In the genomic region with DNA sequence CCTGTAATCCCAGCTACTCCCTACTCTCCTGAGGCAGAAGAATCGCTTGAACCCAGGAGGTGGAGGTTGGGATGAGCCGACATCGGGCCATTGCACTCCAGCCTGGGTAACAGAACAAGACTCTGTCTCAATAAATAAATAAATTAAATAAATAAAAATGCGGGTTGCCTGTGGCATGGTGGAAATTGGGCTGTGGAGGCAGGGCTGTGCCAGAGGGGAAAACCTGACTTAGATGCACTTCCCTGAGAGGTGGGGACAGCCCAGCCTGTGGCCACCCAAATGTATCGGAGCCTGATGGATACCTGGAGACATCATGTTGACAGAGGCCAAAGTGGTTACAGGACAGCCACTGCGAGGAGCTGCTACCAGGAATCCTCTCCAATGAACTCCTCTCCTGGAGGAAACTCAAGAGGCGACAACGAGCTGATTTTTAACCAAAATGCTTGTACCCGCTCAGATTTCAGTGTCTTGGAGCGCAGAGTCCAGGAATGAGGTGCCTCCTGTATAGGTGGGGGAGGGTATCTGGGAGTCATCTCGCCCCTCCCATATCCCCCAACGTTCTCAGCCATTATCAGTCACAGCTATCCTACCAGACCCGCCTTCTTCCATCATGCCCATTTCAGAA, we compare ENCODE assay signal across 2 cellular contexts.
TF ChIP-seq lines count a peak whose summit lies in the region.

No MANE protein-coding gene starts in this region.

TF ChIP-seq in HepG2, 621 proteins besides CTCF, POLR2A, EP300 and RAD21 (continued from another document and continues in another):
- TF ChIP-seq, protein P1, sequence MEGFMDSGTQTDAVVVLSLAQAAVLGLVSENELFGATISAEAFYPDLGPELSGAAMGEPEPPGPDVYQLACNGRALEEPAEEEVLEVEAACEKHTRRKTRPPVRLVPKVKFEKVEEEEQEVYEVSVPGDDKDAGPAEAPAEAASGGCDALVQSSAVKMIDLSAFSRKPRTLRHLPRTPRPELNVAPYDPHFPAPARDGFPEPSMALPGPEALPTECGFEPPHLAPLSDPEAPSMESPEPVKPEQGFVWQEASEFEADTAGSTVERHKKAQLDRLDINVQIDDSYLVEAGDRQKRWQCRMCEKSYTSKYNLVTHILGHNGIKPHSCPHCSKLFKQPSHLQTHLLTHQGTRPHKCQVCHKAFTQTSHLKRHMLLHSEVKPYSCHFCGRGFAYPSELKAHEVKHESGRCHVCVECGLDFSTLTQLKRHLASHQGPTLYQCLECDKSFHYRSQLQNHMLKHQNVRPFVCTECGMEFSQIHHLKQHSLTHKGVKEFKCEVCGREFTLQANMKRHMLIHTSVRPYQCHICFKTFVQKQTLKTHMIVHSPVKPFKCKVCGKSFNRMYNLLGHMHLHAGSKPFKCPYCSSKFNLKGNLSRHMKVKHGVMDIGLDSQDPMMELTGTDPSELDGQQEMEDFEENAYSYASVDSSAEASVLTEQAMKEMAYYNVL (CRISPR knock-in tag; IDR thresholded peaks at IDR 0.05; ENCODE audit: borderline replicate concordance), result no peak
- TF ChIP-seq ZNF598 (CRISPR knock-in tag; IDR thresholded peaks at IDR 0.05; ENCODE audit: borderline replicate concordance) (no peak), TP53 (CRISPR knock-in tag; conservative IDR thresholded peaks at IDR 0.05) (no peak), NFRKB (IDR thresholded peaks at IDR 0.05) (no peak), HOXD1 (CRISPR knock-in tag; IDR thresholded peaks at IDR 0.05) (no peak), TBP (CRISPR knock-in tag; IDR thresholded peaks at IDR 0.05) (no peak), YEATS2 (CRISPR knock-in tag; IDR thresholded peaks at IDR 0.05; ENCODE audit: borderline replicate concordance) (no peak), HDAC6 (IDR thresholded peaks at IDR 0.05; ENCODE audit: low read depth, low read length) (no peak), POLR2G (IDR thresholded peaks at IDR 0.05; ENCODE audit: low read depth, low read length) (peak; percentile 83), FOXA1 (IDR thresholded peaks at IDR 0.05) (no peak), FOXA1 (CRISPR knock-in tag; IDR thresholded peaks at IDR 0.05) (0 out of 2 replicates have a peak, but pooled peaks have one; percentile 33), ZFP91 (CRISPR knock-in tag; IDR thresholded peaks at IDR 0.05; ENCODE audit: borderline replicate concordance) (no peak), SNAPC5 (CRISPR knock-in tag; IDR thresholded peaks at IDR 0.05; ENCODE audit: borderline replicate concordance) (no peak), MAX (IDR thresholded peaks at IDR 0.05) (no peak), POGK (CRISPR knock-in tag; conservative IDR thresholded peaks at IDR 0.05) (0 out of 2 replicates have a peak, but pooled peaks have one; percentile 3), PHB2 (IDR thresholded peaks at IDR 0.05; ENCODE audit: partially characterized antibody) (no peak), POLR2AphosphoS5 (IDR thresholded peaks at IDR 0.05; ENCODE audit: low read depth, low read length) (peak; percentile 43; the same call in 1 of the 2 replicates), MBD4 (IDR thresholded peaks at IDR 0.05; ENCODE audit: borderline replicate concordance, low read length) (0 out of 2 replicates have a peak, but pooled peaks have one; percentile 47), ZNF549 (CRISPR knock-in tag; IDR thresholded peaks at IDR 0.05) (no peak), ZNF672 (CRISPR knock-in tag; IDR thresholded peaks at IDR 0.05) (no peak), MTF2 (CRISPR knock-in tag; IDR thresholded peaks at IDR 0.05; ENCODE audit: borderline replicate concordance) (no peak)
- TF ChIP-seq, protein P2, sequence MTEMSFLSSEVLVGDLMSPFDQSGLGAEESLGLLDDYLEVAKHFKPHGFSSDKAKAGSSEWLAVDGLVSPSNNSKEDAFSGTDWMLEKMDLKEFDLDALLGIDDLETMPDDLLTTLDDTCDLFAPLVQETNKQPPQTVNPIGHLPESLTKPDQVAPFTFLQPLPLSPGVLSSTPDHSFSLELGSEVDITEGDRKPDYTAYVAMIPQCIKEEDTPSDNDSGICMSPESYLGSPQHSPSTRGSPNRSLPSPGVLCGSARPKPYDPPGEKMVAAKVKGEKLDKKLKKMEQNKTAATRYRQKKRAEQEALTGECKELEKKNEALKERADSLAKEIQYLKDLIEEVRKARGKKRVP (CRISPR knock-in tag; IDR thresholded peaks at IDR 0.05), result no peak

TF ChIP-seq in K562, 482 proteins besides CTCF, POLR2A, EP300 and RAD21 (continued from another document and continues in another):
- TF ChIP-seq ZNF407 (IDR thresholded peaks at IDR 0.05; ENCODE audit: low read depth) (no peak), IFI16 (CRISPR knock-in tag; IDR thresholded peaks at IDR 0.05) (no peak), SFPQ (IDR thresholded peaks at IDR 0.05; ENCODE audit: low read depth, low read length) (no peak), GMEB1 (CRISPR knock-in tag; IDR thresholded peaks at IDR 0.05) (no peak), ZNF444 (CRISPR knock-in tag; IDR thresholded peaks at IDR 0.05) (0 out of 2 replicates have a peak, but pooled peaks have one; percentile 17), PHF21A (IDR thresholded peaks at IDR 0.05; ENCODE audit: borderline replicate concordance, low read depth) (no peak), ZBTB17 (CRISPR knock-in tag; IDR thresholded peaks at IDR 0.05) (no peak), SUPT5H (IDR thresholded peaks at IDR 0.05) (peak; percentile 25; the same call in 1 of the 2 replicates), CEBPB (tag; IDR thresholded peaks at IDR 0.05) (no peak), GATAD2B (IDR thresholded peaks at IDR 0.05; ENCODE audit: borderline replicate concordance) (no peak), CTCFL (IDR thresholded peaks at IDR 0.05; ENCODE audit: borderline replicate concordance, insufficient read depth, low read depth, low read length, poor library complexity, severe bottlenecking) (no peak)
- TF ChIP-seq, protein P3, sequence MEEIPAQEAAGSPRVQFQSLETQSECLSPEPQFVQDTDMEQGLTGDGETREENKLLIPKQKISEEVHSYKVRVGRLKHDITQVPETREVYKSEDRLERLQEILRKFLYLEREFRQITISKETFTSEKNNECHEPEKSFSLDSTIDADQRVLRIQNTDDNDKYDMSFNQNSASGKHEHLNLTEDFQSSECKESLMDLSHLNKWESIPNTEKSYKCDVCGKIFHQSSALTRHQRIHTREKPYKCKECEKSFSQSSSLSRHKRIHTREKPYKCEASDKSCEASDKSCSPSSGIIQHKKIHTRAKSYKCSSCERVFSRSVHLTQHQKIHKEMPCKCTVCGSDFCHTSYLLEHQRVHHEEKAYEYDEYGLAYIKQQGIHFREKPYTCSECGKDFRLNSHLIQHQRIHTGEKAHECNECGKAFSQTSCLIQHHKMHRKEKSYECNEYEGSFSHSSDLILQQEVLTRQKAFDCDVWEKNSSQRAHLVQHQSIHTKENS (CRISPR knock-in tag; IDR thresholded peaks at IDR 0.05), result no peak
- TF ChIP-seq, protein P4, sequence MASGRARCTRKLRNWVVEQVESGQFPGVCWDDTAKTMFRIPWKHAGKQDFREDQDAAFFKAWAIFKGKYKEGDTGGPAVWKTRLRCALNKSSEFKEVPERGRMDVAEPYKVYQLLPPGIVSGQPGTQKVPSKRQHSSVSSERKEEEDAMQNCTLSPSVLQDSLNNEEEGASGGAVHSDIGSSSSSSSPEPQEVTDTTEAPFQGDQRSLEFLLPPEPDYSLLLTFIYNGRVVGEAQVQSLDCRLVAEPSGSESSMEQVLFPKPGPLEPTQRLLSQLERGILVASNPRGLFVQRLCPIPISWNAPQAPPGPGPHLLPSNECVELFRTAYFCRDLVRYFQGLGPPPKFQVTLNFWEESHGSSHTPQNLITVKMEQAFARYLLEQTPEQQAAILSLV (tag; IDR thresholded peaks at IDR 0.05), result no peak
- TF ChIP-seq, protein P5, sequence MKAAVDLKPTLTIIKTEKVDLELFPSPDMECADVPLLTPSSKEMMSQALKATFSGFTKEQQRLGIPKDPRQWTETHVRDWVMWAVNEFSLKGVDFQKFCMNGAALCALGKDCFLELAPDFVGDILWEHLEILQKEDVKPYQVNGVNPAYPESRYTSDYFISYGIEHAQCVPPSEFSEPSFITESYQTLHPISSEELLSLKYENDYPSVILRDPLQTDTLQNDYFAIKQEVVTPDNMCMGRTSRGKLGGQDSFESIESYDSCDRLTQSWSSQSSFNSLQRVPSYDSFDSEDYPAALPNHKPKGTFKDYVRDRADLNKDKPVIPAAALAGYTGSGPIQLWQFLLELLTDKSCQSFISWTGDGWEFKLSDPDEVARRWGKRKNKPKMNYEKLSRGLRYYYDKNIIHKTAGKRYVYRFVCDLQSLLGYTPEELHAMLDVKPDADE (conservative IDR thresholded peaks at IDR 0.05; ENCODE audit: control insufficient read depth, low read depth, low read length), result no peak
